In genomic region chr21:38815060-38815405, GRCh38 we compare ENCODE assay signal across 2 cellular contexts.
TF ChIP-seq lines count a peak whose summit lies in the region.

No MANE protein-coding gene starts in this region.

TF ChIP-seq in liver, 16 proteins besides CTCF, POLR2A, EP300 and RAD21:
- TF ChIP-seq JUND (IDR thresholded peaks at IDR 0.05) (no peak), EGR1 (IDR thresholded peaks at IDR 0.05; ENCODE audit: low read depth in 2 of 2) (no peak), GABPA (IDR thresholded peaks at IDR 0.05 in 1 of 2, conservative IDR thresholded peaks at IDR 0.05 in 1 of 2) (no peak), YY1 (IDR thresholded peaks at IDR 0.05) (no peak), REST (IDR thresholded peaks at IDR 0.05) (no peak), ATF3 (IDR thresholded peaks at IDR 0.05) (no peak), HNF4A (conservative IDR thresholded peaks at IDR 0.05) (no peak), MAX (IDR thresholded peaks at IDR 0.05) (no peak), ZBTB33 (IDR thresholded peaks at IDR 0.05) (no peak), NR2F2 (IDR thresholded peaks at IDR 0.05) (no peak), HNF4G (IDR thresholded peaks at IDR 0.05) (no peak), TAF1 (conservative IDR thresholded peaks at IDR 0.05) (no peak), FOXA2 (IDR thresholded peaks at IDR 0.05) (no peak), SP1 (IDR thresholded peaks at IDR 0.05) (no peak), RXRA (IDR thresholded peaks at IDR 0.05) (no peak), FOXA1 (IDR thresholded peaks at IDR 0.05) (no peak)

TF ChIP-seq in HepG2, 621 proteins besides CTCF, POLR2A, EP300 and RAD21:
- TF ChIP-seq SRSF9 (IDR thresholded peaks at IDR 0.05; ENCODE audit: borderline replicate concordance, insufficient read depth, low read depth, low read length, poor library complexity, severe bottlenecking) (no peak), MTA3 (CRISPR knock-in tag; IDR thresholded peaks at IDR 0.05) (no peak), TMF1 (CRISPR knock-in tag; IDR thresholded peaks at IDR 0.05; ENCODE audit: low read depth) (no peak), SATB2 (CRISPR knock-in tag; IDR thresholded peaks at IDR 0.05) (no peak), ELF4 (CRISPR knock-in tag; IDR thresholded peaks at IDR 0.05; ENCODE audit: borderline replicate concordance) (no peak), MAFF (IDR thresholded peaks at IDR 0.05; ENCODE audit: low read depth, low read length) (no peak), RBFOX2 (IDR thresholded peaks at IDR 0.05; ENCODE audit: low read depth, low read length) (no peak), TBX3 (IDR thresholded peaks at IDR 0.05; ENCODE audit: borderline replicate concordance) (no peak), TCF7 (IDR thresholded peaks at IDR 0.05; ENCODE audit: low read depth) (no peak), ZNF567 (CRISPR knock-in tag; IDR thresholded peaks at IDR 0.05; ENCODE audit: borderline replicate concordance) (no peak)
